Comparison of ENCODE assay signal across 11 cellular contexts in the genomic region with DNA sequence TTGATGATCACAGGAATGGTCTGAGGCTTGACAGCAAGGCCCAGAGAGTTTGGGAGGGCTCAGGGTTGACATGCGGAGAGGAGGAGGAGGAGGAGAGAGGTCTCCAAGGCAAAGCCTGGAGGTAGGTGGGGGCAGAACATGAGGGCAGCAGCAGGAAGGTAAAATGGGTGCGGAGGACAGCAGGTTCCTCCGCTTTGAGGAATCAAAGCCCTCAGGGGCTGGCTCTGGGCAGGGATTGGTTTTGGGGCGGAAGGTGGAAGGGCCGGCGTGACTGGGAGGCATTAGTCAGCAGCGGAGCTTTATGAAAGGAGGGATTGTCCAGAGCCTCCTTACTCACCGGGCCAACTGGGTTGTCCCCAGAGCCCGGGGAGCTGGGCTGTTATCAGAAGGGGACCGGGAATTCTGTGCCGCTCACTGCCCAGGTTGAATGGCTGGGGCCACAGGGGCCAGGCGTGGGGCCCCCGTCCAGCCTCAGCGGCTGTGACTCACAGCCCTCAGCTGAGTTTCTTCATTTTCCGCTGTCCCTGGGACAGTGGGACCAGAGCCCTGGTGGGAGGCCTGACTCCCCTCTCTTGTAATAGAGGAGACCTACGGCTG. TPM values are rescaled to one million over a fixed set of nuclear protein-coding genes. Genes with fewer than 3 reads are reported as not detected.
A peak's percentile ranks its signal among the peaks of the same experiment; 100 is the strongest.
DNase-seq lines count a peak whose midpoint lies in the region; TF ChIP-seq lines count a peak whose summit lies in the region.
"Had no signal": no experiment of that assay in that cellular context is flagged by ENCODE, and none has a peak within 500 bp of the region (broad histone marks: within the 10 kb centered on the region; RNA-seq: fewer than 3 reads in every experiment).

No MANE protein-coding gene starts in this region.

- H3K4me3 Mint-ChIP-seq in endodermal cell, result no peak overlapping the region
- H3K4me3 Mint-ChIP-seq: stimulated activated memory B cell treated with anti-CD40 and anti-IgM and Interleukin-4, amounts not matched to agents 10 μg/mL and 1 μg/mL and 100 μg/mL, for 72 hours had no signal

- TF ChIP-seq CTCF in NB4 (IDR thresholded peaks at IDR 0.05; ENCODE audit: low read depth, low read length) (no peak), endodermal cell (conservative IDR thresholded peaks at IDR 0.05) (no peak), thyroid gland (IDR thresholded peaks at IDR 0.05) (no peak)

- H3K36me3 ChIP-seq in endodermal cell (ENCODE audit: control insufficient read depth, insufficient read depth, low read length), result no peaks in the 10 kb centered on the region
- H3K36me3 ChIP-seq in neuronal stem cell (replicated peaks in 1 of 2; ENCODE audit: control insufficient read depth in 2 of 2, insufficient read depth in 2 of 2, low read length in 2 of 2), result no peaks in the 10 kb centered on the region
- H3K36me3 ChIP-seq in thyroid gland, result no peaks in the 10 kb centered on the region
- H3K36me3 ChIP-seq: right lobe of liver had no signal

- no peak overlapping the region for H4K91ac ChIP-seq in neuronal stem cell (ENCODE audit: low read depth, low read length, poor library complexity)

- H3K27me3 Mint-ChIP-seq in endodermal cell (ENCODE audit: insufficient read depth), result peaks cover 17% of the 10 kb centered on the region

- no peak overlapping the region for H2BK15ac ChIP-seq in neuronal stem cell (ENCODE audit: low read length)

- DNase-seq in COLO829 (ENCODE audit: low spot score), result peak; percentile 97
- peak; percentile 34 for DNase-seq in NB4 (ENCODE audit: low read depth)
- peak; percentile 63 for DNase-seq in endodermal cell
- DNase-seq in neuronal stem cell (ENCODE audit: low spot score), result no peak
- DNase-seq in thyroid gland, result no peak
- DNase-seq in middle frontal gyrus (ENCODE audit: extremely low spot score, low spot score), result no peak
- DNase-seq in NCI-H510A treated with DMSO at 0.1 percent for 48 hours (lab: John Stamatoyannopoulos, UW), result no peak
- DNase-seq in DMS79 treated with DMSO at 0.1 percent for 48 hours (lab: John Stamatoyannopoulos, UW), result no peak

- H4K8ac ChIP-seq in neuronal stem cell (ENCODE audit: low read depth, low read length), result no peak overlapping the region

- intact Hi-C loops in thyroid gland (cut with DNase I), result no loop called here

- WGBS in endodermal cell (ENCODE audit: insufficient coverage in 1 of 2, insufficient read length in 1 of 2), 2 experiments, result 82 to 85% methylated on average over 15 to 16 of the region's 16 CpGs
- WGBS in neuronal stem cell (ENCODE audit: extremely low coverage in 2 of 2, insufficient read length in 2 of 2, insufficient replicate concordance in 1 of 2), 2 donors, result no CpG with 5 or more reads among the region's 16 CpGs
- 89 to 92% methylated on average over 14 of the region's 16 CpGs for WGBS in thyroid gland, 2 donors

- H3K18ac ChIP-seq in neuronal stem cell (ENCODE audit: low read length), result peak overlapping the region; percentile 62

- H3K27me3 ChIP-seq in endodermal cell (ENCODE audit: control insufficient read depth, insufficient read depth, low read length, poor library complexity, severe bottlenecking) (no peaks in the 10 kb centered on the region), neuronal stem cell (ENCODE audit: control insufficient read depth in 3 of 3, insufficient read depth in 3 of 3, low read depth in 1 of 3, low read length in 3 of 3) (no peaks in the 10 kb centered on the region), thyroid gland (no peaks in the 10 kb centered on the region)
- H3K27me3 ChIP-seq: right lobe of liver had no signal

- H2BK12ac ChIP-seq in neuronal stem cell (ENCODE audit: low read length), result no peak overlapping the region

- H2AK5ac ChIP-seq in neuronal stem cell (ENCODE audit: low read depth, low read length), result peak overlapping the region; percentile 11

- H2BK120ac ChIP-seq in neuronal stem cell (ENCODE audit: low read depth, low read length), result no peak overlapping the region

- no peak overlapping the region for H3K4ac ChIP-seq in neuronal stem cell (ENCODE audit: low read length)

- H3K27ac ChIP-seq in endodermal cell (ENCODE audit: low read depth, low read length) (no peak overlapping the region), neuronal stem cell (replicated peaks; ENCODE audit: low read length) (no peak overlapping the region), thyroid gland (no peak overlapping the region)

- H3K9me3 Mint-ChIP-seq in endodermal cell, result no peaks in the 10 kb centered on the region
- H3K9me3 Mint-ChIP-seq: IgD-negative memory B cell; stimulated activated memory B cell treated with anti-CD40 and anti-IgM and Interleukin-4, amounts not matched to agents 10 μg/mL and 1 μg/mL and 100 μg/mL, for 72 hours had no signal

- H2AFZ ChIP-seq in neuronal stem cell (ENCODE audit: low read length), result peak overlapping the region; percentile 78

- H3K9ac ChIP-seq in endodermal cell (ENCODE audit: extremely low read depth, low read length, poor library complexity, severe bottlenecking), result no peak overlapping the region
- H3K9ac ChIP-seq in neuronal stem cell (ENCODE audit: low read depth, low read length, poor library complexity), result no peak overlapping the region

- no peak overlapping the region for H3K23ac ChIP-seq in neuronal stem cell (ENCODE audit: low read depth, low read length, poor library complexity)

- no peaks in the 10 kb centered on the region for H3K9me3 ChIP-seq in endodermal cell (ENCODE audit: control insufficient read depth, low read length)
- no peaks in the 10 kb centered on the region for H3K9me3 ChIP-seq in neuronal stem cell (replicated peaks in 1 of 2; ENCODE audit: control insufficient read depth in 2 of 2, insufficient read depth in 1 of 2, low read depth in 1 of 2, low read length in 2 of 2)
- no peaks in the 10 kb centered on the region for H3K9me3 ChIP-seq in thyroid gland
- H3K9me3 ChIP-seq: right lobe of liver had no signal

- no peak overlapping the region for H3K27ac Mint-ChIP-seq in endodermal cell
- H3K27ac Mint-ChIP-seq: stimulated activated memory B cell treated with anti-CD40 and anti-IgM and Interleukin-4, amounts not matched to agents 10 μg/mL and 1 μg/mL and 100 μg/mL, for 72 hours had no signal

- H3K79me1 ChIP-seq in neuronal stem cell (ENCODE audit: low read depth, low read length), result no peaks in the 10 kb centered on the region

- no peak overlapping the region for H2BK5ac ChIP-seq in neuronal stem cell (ENCODE audit: low read length)

- no peak overlapping the region for H3K4me2 ChIP-seq in neuronal stem cell (ENCODE audit: insufficient read depth, low read length, poor library complexity, severe bottlenecking)

- H3K36me3 Mint-ChIP-seq in endodermal cell (ENCODE audit: low read depth), result no peaks in the 10 kb centered on the region
- H3K36me3 Mint-ChIP-seq: stimulated activated memory B cell treated with anti-CD40 and anti-IgM and Interleukin-4, amounts not matched to agents 10 μg/mL and 1 μg/mL and 100 μg/mL, for 72 hours had no signal

- TF ChIP-seq POLR2A in NB4 (IDR thresholded peaks at IDR 0.05; ENCODE audit: extremely low read depth, insufficient read length) (no peak), thyroid gland (IDR thresholded peaks at IDR 0.05) (no peak)

- H3K4me1 Mint-ChIP-seq in endodermal cell, result peaks cover 14% of the 10 kb centered on the region

- H3K4me3 ChIP-seq in NB4 (ENCODE audit: low read depth, low read length), result no peak overlapping the region
- no peak overlapping the region for H3K4me3 ChIP-seq in endodermal cell (ENCODE audit: low read length)
- H3K4me3 ChIP-seq in neuronal stem cell (ENCODE audit: low read length in 2 of 2), result no peak overlapping the region
- H3K4me3 ChIP-seq in thyroid gland (replicated peaks in 1 of 3), result no peak overlapping the region
- H3K4me3 ChIP-seq: right lobe of liver had no signal

- H3K4me1 ChIP-seq in endodermal cell (ENCODE audit: control insufficient read depth, insufficient read depth, low read length) (no peaks in the 10 kb centered on the region), neuronal stem cell (ENCODE audit: control insufficient read depth in 2 of 2, insufficient read depth in 1 of 2, low read depth in 1 of 2, low read length in 2 of 2) (peaks cover 19 to 28% of the 10 kb centered on the region in 2 donors), thyroid gland (peaks cover 9 to 23% of the 10 kb centered on the region in 2 donors)

- H3K14ac ChIP-seq in neuronal stem cell (ENCODE audit: low read length), result no peak overlapping the region

RNA-seq across cellular contexts. Expression of a gene that starts 36.2 kb away (rescaled TPM):
- under 1 TPM; 0.31 to 0.77 TPM for total RNA-seq in endodermal cell
- 0.78 TPM for polyA plus RNA-seq in endodermal cell (2013, experiment 1 of 2)
- polyA plus RNA-seq in endodermal cell (2013, experiment 2 of 2), result 0.87 TPM
- polyA plus RNA-seq in neuronal stem cell (2013, experiment 1 of 2), result 1.4 TPM
- 1.4 TPM for polyA plus RNA-seq in neuronal stem cell (2013, experiment 2 of 2)
- 1 to 10 TPM in 3 of 4 donors, under 1 TPM in 1; 0.89 to 2.6 (median 2.2) TPM for total RNA-seq in thyroid gland
- polyA plus RNA-seq: IgD-negative memory B cell had no signal

RNA-seq across cellular contexts. Expression of a gene that starts 56.3 kb away (rescaled TPM):
- total RNA-seq in endodermal cell (not detected), thyroid gland (under 1 TPM in 1 of 4 donors, not detected in 3; 0.40 TPM)
- polyA plus RNA-seq in endodermal cell (2013, experiment 1 of 2), result not detected
- not detected for polyA plus RNA-seq in endodermal cell (2013, experiment 2 of 2)
- polyA plus RNA-seq in neuronal stem cell (2013, experiment 1 of 2), result 0.01 TPM
- polyA plus RNA-seq in neuronal stem cell (2013, experiment 2 of 2), result 0.04 TPM

Comparison
In these comparisons a context has a peak if more than half of its experiments do, and no peak if none do; other contexts are left out.
1. DNase-seq: peak in COLO829 (single experiment), NB4 (single experiment) and endodermal cell (single experiment); none in neuronal stem cell (single experiment), thyroid gland (0 of 2), middle frontal gyrus (single experiment), NCI-H510A treated with DMSO at 0.1 percent for 48 hours (single experiment) and DMS79 treated with DMSO at 0.1 percent for 48 hours (single experiment).